ENCODE assay signal across 11 cellular contexts in the genomic region with DNA sequence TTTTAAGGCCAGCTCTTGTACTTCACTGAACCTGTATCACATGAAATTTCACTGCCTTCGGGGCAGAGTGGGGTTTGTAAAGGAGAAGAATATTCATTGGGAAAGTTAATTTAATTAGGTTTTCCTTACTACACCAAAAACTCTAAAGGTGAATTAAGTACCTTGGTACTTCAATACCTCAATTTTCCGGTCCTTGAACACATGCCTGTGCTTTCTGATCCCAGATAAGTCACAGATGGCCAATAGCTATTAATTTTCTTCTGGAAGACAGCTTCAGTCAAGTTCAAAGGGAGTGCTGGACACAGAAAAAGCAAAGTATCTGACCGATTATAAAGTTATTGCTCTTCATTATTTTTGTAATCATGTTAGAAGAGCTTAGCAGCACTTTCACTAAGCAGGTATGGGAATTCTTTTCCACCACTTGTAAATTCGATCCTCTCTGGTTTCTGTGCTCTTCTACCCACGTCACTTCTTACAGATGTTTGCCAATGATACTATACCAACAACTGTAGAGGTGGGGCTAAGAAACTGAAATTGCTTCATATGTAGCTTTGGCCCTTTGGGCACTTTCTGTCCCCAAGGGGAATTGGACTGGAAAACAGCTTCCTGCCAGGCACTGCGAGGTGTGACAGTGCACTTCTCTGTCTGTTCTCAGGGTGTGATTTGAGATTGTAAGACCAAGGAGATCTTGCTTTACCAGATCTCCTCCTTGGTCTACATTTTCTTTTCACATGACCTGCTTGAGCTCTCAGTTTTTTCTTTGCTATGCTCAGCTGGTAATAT.
DNase-seq lines count a peak whose midpoint lies in the region; ATAC-seq and TF ChIP-seq lines count a peak whose summit lies in the region.
"Had no signal": no experiment of that assay in that cellular context is flagged by ENCODE, and none has a peak within 500 bp of the region (broad histone marks: within the 10 kb centered on the region; RNA-seq: fewer than 3 reads in every experiment).

No MANE protein-coding gene starts in this region.

- H2AFZ ChIP-seq in PC-9, result no peak overlapping the region

- H3K27me3 Mint-ChIP-seq in activated CD4-positive, alpha-beta T cell treated with anti-CD3 and anti-CD28 coated beads, Interleukin-2, amount 10 ng/mL, durations not matched to agents 24 days and 14 days, result peaks cover 8% of the 10 kb centered on the region

- TF ChIP-seq CTCF in PC-9 (conservative IDR thresholded peaks at IDR 0.05) (no peak), transverse colon (IDR thresholded peaks at IDR 0.05) (no peak)

- no peaks in the 10 kb centered on the region for H4K20me1 ChIP-seq in PC-9 (ENCODE audit: insufficient read depth)

- no peak overlapping the region for H3K27ac Mint-ChIP-seq in activated CD4-positive, alpha-beta T cell treated with anti-CD3 and anti-CD28 coated beads, Interleukin-2, amount 10 ng/mL, durations not matched to agents 24 days and 14 days

- no peaks in the 10 kb centered on the region for H3K9me2 ChIP-seq in PC-9 (ENCODE audit: insufficient read depth)

- no peak for TF ChIP-seq EP300 in transverse colon (IDR thresholded peaks at IDR 0.05; ENCODE audit: low read depth)

- 49 to 58% methylated on average over 3 to 6 of the region's 6 CpGs for WGBS in transverse colon (ENCODE audit: low coverage in 1 of 2), 2 donors

- H3K4me3 ChIP-seq in PC-9 (no peak overlapping the region), transverse colon (no peak overlapping the region)
- H3K4me3 ChIP-seq: smooth muscle cell had no signal

- POLR2A ChIA-PET in PC-9 (lab: Charles Lee; ENCODE audit: unreplicated experiment), result interaction anchor here (0.7 kb wide), 2 partner anchors 27 to 40 kb away, joined by 3 to 4 read pairs; no protein-coding TSS in a partner anchor

- peak in 1 of 2 experiments; percentile 73 for DNase-seq in PC-9
- DNase-seq in transverse colon, result peak; percentile 52
- DNase-seq in NCI-H526 (lab: John Stamatoyannopoulos, UW), result no peak
- no peak for DNase-seq in stimulated activated naive CD4-positive, alpha-beta T cell treated with Interleukin-2 at 50 U/mL for 16 hours (lab: John Stamatoyannopoulos, UW)
- no peak for DNase-seq in activated CD4-positive, alpha-beta T cell treated with anti-CD3 and anti-CD28 coated beads, Interleukin-2, amount 10 ng/mL, durations not matched to agents 24 days and 14 days
- DNase-seq: amygdala, DMS79, NCI-H1092 treated with DMSO at 0.1 percent for 48 hours had no signal

- in situ Hi-C loops in transverse colon (cut with MboI; ENCODE audit: low pct_ligation_motif_present in 1 of 4, low pct_unique_long_range_greater_than_20kb in 1 of 4, low sequenced_read_pairs in 3 of 4), result loop anchor here in 1 of 4 donors (25.0 kb wide), 1 partner anchor 305 kb away; no protein-coding TSS in a partner anchor

- CTCF ChIA-PET in PC-9 (lab: Charles Lee), result interaction anchor here (0.6 to 0.7 kb wide), 3 partner anchors 54 to 151 kb away, joined by 3 to 4 read pairs (median 4); no protein-coding TSS in a partner anchor

- H3K4me2 ChIP-seq in PC-9, result peak overlapping the region; percentile 17
- H3K4me2 ChIP-seq: smooth muscle cell had no signal

- no peaks in the 10 kb centered on the region for H3K9me3 Mint-ChIP-seq in activated CD4-positive, alpha-beta T cell treated with anti-CD3 and anti-CD28 coated beads, Interleukin-2, amount 10 ng/mL, durations not matched to agents 24 days and 14 days

- H3F3A ChIP-seq in PC-9 (ENCODE audit: insufficient read depth, low read depth), result no peaks in the 10 kb centered on the region

- no TSS peak for BruUV-seq in PC-9 (replicated peaks; lab: Mats Ljungman, UMichigan)

- H3K9me3 ChIP-seq in PC-9 (ENCODE audit: insufficient read depth, low read depth), result no peaks in the 10 kb centered on the region
- H3K9me3 ChIP-seq in transverse colon, result no peaks in the 10 kb centered on the region

- no peaks in the 10 kb centered on the region for H3K36me3 Mint-ChIP-seq in activated CD4-positive, alpha-beta T cell treated with anti-CD3 and anti-CD28 coated beads, Interleukin-2, amount 10 ng/mL, durations not matched to agents 24 days and 14 days (ENCODE audit: low read depth)

- intact Hi-C loops in PC-9 (cut with micrococcal nuclease; ENCODE audit: unreplicated experiment) (no loop called here), transverse colon (cut with DNase I; ENCODE audit: low total_unique reads) (no loop called here)
- intact Hi-C loops in activated CD4-positive, alpha-beta T cell treated with anti-CD3 and anti-CD28 coated beads, Interleukin-2, amount 10 ng/mL, durations not matched to agents 24 days and 14 days (cut with micrococcal nuclease), result no loop called here

- H3K79me2 ChIP-seq in PC-9 (ENCODE audit: low read depth), result no peaks in the 10 kb centered on the region

- no peaks in the 10 kb centered on the region for H3K27me3 ChIP-seq in PC-9 (ENCODE audit: insufficient read depth, low read depth)
- H3K27me3 ChIP-seq in transverse colon, result no peaks in the 10 kb centered on the region

- H3K36me3 ChIP-seq in PC-9 (ENCODE audit: low read depth) (no peaks in the 10 kb centered on the region), transverse colon (no peaks in the 10 kb centered on the region)

- H3K27ac ChIP-seq in PC-9 (peak overlapping the region; percentile 60), transverse colon (peak overlapping the region; percentile 24 to 63 (median 50))

- ATAC-seq in GM19397 (IDR thresholded peaks at IDR 0.05; ENCODE audit: unreplicated experiment), result peak; percentile 65
- ATAC-seq in HG02943 (IDR thresholded peaks at IDR 0.05; ENCODE audit: low read depth, unreplicated experiment), result peak; percentile 60

- no peak for TF ChIP-seq POLR2A in transverse colon (IDR thresholded peaks at IDR 0.05)

- no peak overlapping the region for H3K4me3 Mint-ChIP-seq in activated CD4-positive, alpha-beta T cell treated with anti-CD3 and anti-CD28 coated beads, Interleukin-2, amount 10 ng/mL, durations not matched to agents 24 days and 14 days

- H3K4me1 ChIP-seq in PC-9 (replicated peaks; ENCODE audit: insufficient read depth) (peaks cover 12% of the 10 kb centered on the region), transverse colon (peaks cover 0 to 51% (median 3%) of the 10 kb centered on the region in 4 donors)

- H3K4me1 Mint-ChIP-seq in activated CD4-positive, alpha-beta T cell treated with anti-CD3 and anti-CD28 coated beads, Interleukin-2, amount 10 ng/mL, durations not matched to agents 24 days and 14 days, result no peaks in the 10 kb centered on the region
